ENCODE assay signal across 26 cellular contexts in the genomic region with DNA sequence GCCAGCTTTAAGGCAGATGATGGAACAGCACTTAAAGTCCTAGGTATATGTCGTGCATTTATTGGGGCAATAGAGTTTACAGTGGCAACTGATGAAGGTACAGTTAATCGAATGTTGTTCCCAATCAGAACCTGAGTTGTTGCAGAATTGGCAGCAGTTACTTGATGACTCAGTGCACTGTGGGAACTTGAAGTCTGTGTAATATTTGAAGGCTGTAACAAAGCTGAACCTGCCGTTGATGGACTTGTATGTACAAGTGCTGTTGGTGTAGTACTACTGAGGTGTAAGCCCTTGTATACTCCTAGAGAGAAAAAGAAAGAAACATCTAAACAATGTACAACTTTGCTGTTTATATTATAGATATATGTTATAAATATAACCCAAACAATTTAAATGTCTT.
DNase-seq lines count a peak whose midpoint lies in the region; ATAC-seq and TF ChIP-seq lines count a peak whose summit lies in the region.
"Had no signal": no experiment of that assay in that cellular context is flagged by ENCODE, and none has a peak within 500 bp of the region (broad histone marks: within the 10 kb centered on the region; RNA-seq: fewer than 3 reads in every experiment).

No MANE protein-coding gene starts in this region.

- no peak overlapping the region for H3K4me3 Mint-ChIP-seq in chondrocyte (ENCODE audit: unreplicated experiment)
- H3K4me3 Mint-ChIP-seq: activated naive CD4-positive, alpha-beta T cell treated with anti-CD3 and anti-CD28 coated beads for 36 hours; brain; naive B cell had no signal

- H3K36me3 Mint-ChIP-seq in chondrocyte (ENCODE audit: low read depth) = peaks cover 31% of the 10 kb centered on the region

- H3K27ac ChIP-seq in RWPE1 = no peak overlapping the region
- H3K27ac ChIP-seq: esophagus squamous epithelium, ovary, SJSA1, skin epidermis, thoracic aorta had no signal

- no peak for ATAC-seq in HG02678 (IDR thresholded peaks at IDR 0.05; ENCODE audit: unreplicated experiment)
- ATAC-seq: GM12878 had no signal

- POLR2A ChIA-PET in RWPE1 (lab: Yijun Ruan, JAX; ENCODE audit: low non-redundant PET) = no interaction called here

- H3K27ac Mint-ChIP-seq in chondrocyte (ENCODE audit: unreplicated experiment) = peak overlapping the region; percentile 4
- H3K27ac Mint-ChIP-seq: activated naive CD4-positive, alpha-beta T cell treated with anti-CD3 and anti-CD28 coated beads for 36 hours had no signal

- CTCF ChIA-PET in RWPE1 (lab: Yijun Ruan, JAX) = interaction anchor here (0.6 kb wide), 1 partner anchor 10 kb away, joined by 3 read pairs; no protein-coding TSS in a partner anchor

- intact Hi-C loops in posterior vena cava (cut with DNase I) = no loop called here

- no peaks in the 10 kb centered on the region for H3K9me3 Mint-ChIP-seq in chondrocyte (ENCODE audit: low read depth)
- H3K9me3 Mint-ChIP-seq: activated naive CD4-positive, alpha-beta T cell treated with anti-CD3 and anti-CD28 coated beads for 36 hours; brain; naive B cell had no signal

- no peak for TF ChIP-seq CTCF in RWPE1 (conservative IDR thresholded peaks at IDR 0.05; ENCODE audit: low read depth)
- no peak for TF ChIP-seq CTCF in chondrocyte (IDR thresholded peaks at IDR 0.05)

- DNase-seq in ELR (ENCODE audit: low read depth) (peak; percentile 10), RWPE1 (ENCODE audit: low spot score) (peak; percentile 32), chondrocyte (ENCODE audit: low spot score) (no peak), non-pigmented ciliary epithelial cell (ENCODE audit: low read depth) (peak; percentile 30), T1000 (lab: John Stamatoyannopoulos, UW) (no peak), NCI-H128 (lab: John Stamatoyannopoulos, UW; ENCODE audit: unreplicated experiment) (no peak), posterior vena cava (ENCODE audit: low spot score) (no peak)
- DNase-seq: activated CD4-positive, alpha-beta T cell treated with anti-CD3 and anti-CD28 coated beads for 1 hour; activated CD8-positive, alpha-beta memory T cell treated with anti-CD3 and anti-CD28 coated beads, Interleukin-2, amount 50 U/mL, for 48 hours; activated naive CD4-positive, alpha-beta T cell treated with anti-CD3 and anti-CD28 coated beads for 36 hours; C1 segment of cervical spinal cord; esophagus squamous epithelium; GDM1; KBM-7; naive B cell; NCI-H1048; NCI-H526 treated with DMSO at 0.1 percent for 48 hours; ovary; stimulated activated CD8-positive, alpha-beta memory T cell treated with anti-CD3 and anti-CD28 coated beads, Interleukin-4, amount 100 ng/mL, for 48 hours; T-helper 9 cell had no signal

- H3K4me1 Mint-ChIP-seq in chondrocyte (ENCODE audit: low read depth) = peaks cover 7% of the 10 kb centered on the region

- H3K27me3 Mint-ChIP-seq in chondrocyte (ENCODE audit: low read depth) = no peaks in the 10 kb centered on the region
- H3K27me3 Mint-ChIP-seq: brain, naive B cell had no signal

Comparison
In these comparisons a context has a peak if more than half of its experiments do, and no peak if none do; other contexts are left out.
1. DNase-seq: peak in ELR (single experiment), RWPE1 (single experiment) and non-pigmented ciliary epithelial cell (single experiment); none in chondrocyte (single experiment), T1000 (single experiment), NCI-H128 (single experiment) and posterior vena cava (single experiment).